In the genomic region with DNA sequence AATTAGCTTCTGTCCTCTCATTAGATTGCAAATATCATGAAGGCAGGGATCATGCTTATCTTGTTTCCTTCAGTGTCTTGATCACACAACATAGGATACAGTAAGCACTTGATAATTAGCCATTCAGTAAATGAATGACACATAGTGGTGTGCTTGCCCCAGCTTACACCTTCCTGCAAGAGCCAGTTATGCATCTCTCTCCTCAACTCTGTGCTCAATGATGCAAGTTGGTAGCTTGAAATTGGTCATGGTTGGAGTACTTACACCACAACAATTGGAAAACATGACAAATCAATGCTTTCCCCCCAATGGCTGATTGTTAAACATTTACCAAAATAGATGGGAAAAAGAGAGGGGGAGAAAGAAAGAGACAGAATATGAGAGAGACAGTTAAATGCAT, we compare ENCODE assay signal across 6 cellular contexts.
"Had no signal": no experiment of that assay in that cellular context is flagged by ENCODE, and none has a peak within 500 bp of the region (broad histone marks: within the 10 kb centered on the region; RNA-seq: fewer than 3 reads in every experiment).

No MANE protein-coding gene starts in this region.

- H3K4me2 ChIP-seq: GM23338 had no signal

- ATAC-seq: GM23338, HepG2 had no signal

- DNase-seq: H9, HCEC 1CT, KBM-7 had no signal

- H3K4me3 ChIP-seq: GM23338 had no signal

- H3K27ac ChIP-seq: HL-60 had no signal
